ENCODE assay signal across 1 cellular context in genomic region chr4:173281001-173281400, GRCh38.
TF ChIP-seq lines count a peak whose summit lies in the region.

No MANE protein-coding gene starts in this region.

TF ChIP-seq in HCT116, 20 proteins besides CTCF, POLR2A, EP300 and RAD21 (continued from another document):
- no peak for TF ChIP-seq REST (IDR thresholded peaks at IDR 0.05; ENCODE audit: low read depth)
- no peak for TF ChIP-seq SIN3A (IDR thresholded peaks at IDR 0.05; ENCODE audit: low read depth)
- TF ChIP-seq ZNF274 (IDR thresholded peaks at IDR 0.05; ENCODE audit: low read depth, low read length), result no peak
TF ChIP-seq in HCT116: peak in this region for 0.
